In the genomic region with DNA sequence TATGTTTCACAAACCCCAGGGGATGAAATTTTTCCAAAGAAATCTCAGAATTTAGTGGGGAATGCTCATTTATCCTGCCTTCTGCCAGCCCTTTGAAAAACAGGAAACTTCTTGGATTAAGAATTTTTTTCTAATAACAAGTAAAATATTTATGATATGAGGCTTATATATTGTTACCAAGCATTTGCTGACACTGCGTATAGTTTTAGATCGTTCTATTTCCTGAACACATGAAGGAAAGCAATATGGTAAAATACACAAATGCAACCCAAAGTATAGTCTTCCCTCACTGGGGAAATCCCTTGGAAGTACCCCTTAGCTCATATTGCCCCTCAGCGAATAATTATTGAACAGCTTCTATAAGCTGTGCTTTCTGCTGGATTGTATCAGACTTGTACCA, we compare ENCODE assay signal across 3 cellular contexts.
TF ChIP-seq lines count a peak whose summit lies in the region.

No MANE protein-coding gene starts in this region.

TF ChIP-seq in HepG2, 621 proteins besides CTCF, POLR2A, EP300 and RAD21:
- TF ChIP-seq, protein P1, sequence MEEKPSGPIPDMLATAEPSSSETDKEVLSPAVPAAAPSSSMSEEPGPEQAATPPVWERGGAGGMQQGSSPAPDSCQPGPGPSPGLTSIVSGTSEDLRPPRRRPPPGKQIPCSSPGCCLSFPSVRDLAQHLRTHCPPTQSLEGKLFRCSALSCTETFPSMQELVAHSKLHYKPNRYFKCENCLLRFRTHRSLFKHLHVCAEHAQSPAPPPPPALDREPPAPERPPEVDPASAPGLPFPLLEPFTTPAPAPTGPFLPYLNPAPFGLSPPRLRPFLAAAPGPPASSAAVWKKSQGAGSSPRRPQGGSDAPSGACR (CRISPR knock-in tag; IDR thresholded peaks at IDR 0.05), result no peak
- TF ChIP-seq MAFK (conservative IDR thresholded peaks at IDR 0.05 in 1 of 2, IDR thresholded peaks at IDR 0.05 in 1 of 2; ENCODE audit: low read length in 2 of 2) (peak; percentile 35 to 84; a peak in 2 of 4 replicates), MTF2 (CRISPR knock-in tag; IDR thresholded peaks at IDR 0.05; ENCODE audit: borderline replicate concordance) (no peak), MAFF (IDR thresholded peaks at IDR 0.05; ENCODE audit: low read depth, low read length) (peak; percentile 76)
TF ChIP-seq in HepG2: peak in this region for 2.

TF ChIP-seq in GM12878, 131 proteins besides CTCF, POLR2A, EP300 and RAD21:
- no peak for TF ChIP-seq LARP7 (IDR thresholded peaks at IDR 0.05)
- no peak for TF ChIP-seq STAT3 (IDR thresholded peaks at IDR 0.05; ENCODE audit: low read depth, low read length)
- no peak for TF ChIP-seq TBL1XR1 (IDR thresholded peaks at IDR 0.05; ENCODE audit: low read depth, low read length)
- TF ChIP-seq MYC (IDR thresholded peaks at IDR 0.05; ENCODE audit: insufficient read depth, insufficient read length, insufficient replicate concordance, low read length, severe bottlenecking), result no peak
- TF ChIP-seq FOXK2 (IDR thresholded peaks at IDR 0.05), result no peak

TF ChIP-seq in endothelial cell of umbilical vein, 7 proteins besides CTCF, POLR2A, EP300 and RAD21:
- TF ChIP-seq POLR2AphosphoS5 (IDR thresholded peaks at IDR 0.05; ENCODE audit: insufficient read depth, low read depth, low read length) (no peak), JUN (IDR thresholded peaks at IDR 0.05; ENCODE audit: borderline replicate concordance, insufficient read depth, insufficient read length, low read depth) (no peak), FOS (IDR thresholded peaks at IDR 0.05; ENCODE audit: borderline replicate concordance, insufficient read depth, low read length) (no peak), GATA2 (IDR thresholded peaks at IDR 0.05; ENCODE audit: insufficient read depth, insufficient read length, low read depth, low read length) (no peak), MYC (IDR thresholded peaks at IDR 0.05; ENCODE audit: low read depth, low read length) (no peak), MAX (IDR thresholded peaks at IDR 0.05; ENCODE audit: insufficient read depth, insufficient read length) (no peak), EZH2 (IDR thresholded peaks at IDR 0.05; ENCODE audit: borderline replicate concordance, low read depth, low read length, severe bottlenecking) (no peak)
